8 cellular contexts compared by ENCODE assay signal in the genomic region with DNA sequence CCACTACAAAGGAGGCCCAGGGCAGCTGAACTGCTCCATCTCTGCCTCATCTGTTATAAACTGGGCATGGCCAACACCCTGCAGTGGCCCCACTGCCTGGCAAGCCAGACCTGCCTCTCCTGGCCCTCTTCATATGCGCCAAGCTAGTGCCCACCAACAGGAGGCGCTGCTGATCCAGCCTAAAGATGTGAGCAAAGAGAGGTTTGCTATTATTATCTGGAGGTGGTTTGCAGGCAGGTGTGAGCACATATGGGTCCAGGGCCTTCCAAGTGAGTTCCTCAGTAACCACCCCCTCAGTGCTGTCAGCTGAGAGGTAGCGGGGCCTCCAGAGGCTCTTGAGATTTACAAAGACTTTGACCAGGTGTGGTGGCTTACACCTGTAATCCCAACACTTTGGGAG.
DNase-seq lines count a peak whose midpoint lies in the region; ATAC-seq, FAIRE-seq and TF ChIP-seq lines count a peak whose summit lies in the region.
"Had no signal": no experiment of that assay in that cellular context is flagged by ENCODE, and none has a peak within 500 bp of the region (broad histone marks: within the 10 kb centered on the region; RNA-seq: fewer than 3 reads in every experiment).

No MANE protein-coding gene starts in this region.

- H3K4me1 ChIP-seq in small intestine (ENCODE audit: control insufficient read depth in 2 of 2, insufficient read depth in 1 of 2, low read depth in 1 of 2, low read length in 1 of 2), result peaks cover under 1 to 3% of the 10 kb centered on the region in 2 donors

- no peak overlapping the region for H3K27ac Mint-ChIP-seq in activated B cell treated with CpG ODN at 0.5 μM for 24 hours
- no peak overlapping the region for H3K27ac Mint-ChIP-seq in central memory CD8-positive, alpha-beta T cell (ENCODE audit: low read depth)

- no peaks in the 10 kb centered on the region for H3K9me3 Mint-ChIP-seq in activated B cell treated with CpG ODN at 0.5 μM for 24 hours
- no peaks in the 10 kb centered on the region for H3K9me3 Mint-ChIP-seq in central memory CD8-positive, alpha-beta T cell

- H3K27me3 Mint-ChIP-seq in activated B cell treated with CpG ODN at 0.5 μM for 24 hours, result peaks cover 22% of the 10 kb centered on the region
- peaks cover 23% of the 10 kb centered on the region for H3K27me3 Mint-ChIP-seq in central memory CD8-positive, alpha-beta T cell

- no peaks in the 10 kb centered on the region for H3K9me3 ChIP-seq in small intestine (ENCODE audit: control insufficient read depth, low read depth)
- H3K9me3 ChIP-seq: thoracic aorta had no signal

- POLR2A ChIA-PET in activated B cell treated with CpG ODN at 0.5 μM for 24 hours (lab: Charles Lee), result no interaction called here

- 87 to 98% (median 88%) methylated on average over 3 of the region's 3 CpGs for WGBS in small intestine, 3 donors

- H3K36me3 ChIP-seq in small intestine (ENCODE audit: control insufficient read depth in 2 of 2, insufficient read depth in 2 of 2, low read length in 2 of 2), result no peaks in the 10 kb centered on the region
- H3K36me3 ChIP-seq: thoracic aorta had no signal

- no peak for TF ChIP-seq CTCF in activated B cell treated with CpG ODN at 0.5 μM for 24 hours (IDR thresholded peaks at IDR 0.05)

- peak; percentile 37 for ATAC-seq in activated B cell treated with CpG ODN at 0.5 μM for 24 hours (ENCODE audit: low read depth)
- ATAC-seq in central memory CD8-positive, alpha-beta T cell (replicated peaks; ENCODE audit: extremely low read depth, poor library complexity, severe bottlenecking), result peak; percentile 42
- ATAC-seq in GM21717 (IDR thresholded peaks at IDR 0.05; ENCODE audit: unreplicated experiment), result no peak

- intact Hi-C loops in activated B cell treated with CpG ODN at 0.5 μM for 24 hours (cut with micrococcal nuclease), result loop anchor here (1.0 kb wide), 4 partner anchors 119 to 693 kb away; no protein-coding TSS in a partner anchor

- H3K4me3 ChIP-seq in small intestine (ENCODE audit: low read depth in 1 of 2, low read length in 2 of 2), result no peak overlapping the region
- H3K4me3 ChIP-seq: thoracic aorta had no signal

- no peaks in the 10 kb centered on the region for H3K27me3 ChIP-seq in small intestine (ENCODE audit: control insufficient read depth in 2 of 2, insufficient read depth in 2 of 2, low read length in 2 of 2)

- H3K4me3 Mint-ChIP-seq in activated B cell treated with CpG ODN at 0.5 μM for 24 hours, result no peak overlapping the region
- no peak overlapping the region for H3K4me3 Mint-ChIP-seq in central memory CD8-positive, alpha-beta T cell

- FAIRE-seq in small intestine (lab: Jason Lieb, UNC), result no peak

- H3K27ac ChIP-seq in small intestine (ENCODE audit: low read depth in 1 of 2, low read length in 1 of 2), result no peak overlapping the region
- H3K27ac ChIP-seq: thoracic aorta had no signal

- H3K4me1 Mint-ChIP-seq in activated B cell treated with CpG ODN at 0.5 μM for 24 hours, result peaks cover 31% of the 10 kb centered on the region
- H3K4me1 Mint-ChIP-seq in central memory CD8-positive, alpha-beta T cell, result peaks cover 11% of the 10 kb centered on the region

- CTCF ChIA-PET in activated B cell treated with CpG ODN at 0.5 μM for 24 hours (lab: Charles Lee), result interaction anchor here (0.9 to 3.0 kb wide), 5 partner anchors 10 to 392 kb away, joined by 3 to 25 read pairs (median 3); no protein-coding TSS in a partner anchor

- no peaks in the 10 kb centered on the region for H3K36me3 Mint-ChIP-seq in activated B cell treated with CpG ODN at 0.5 μM for 24 hours (ENCODE audit: low read depth)
- no peaks in the 10 kb centered on the region for H3K36me3 Mint-ChIP-seq in central memory CD8-positive, alpha-beta T cell (ENCODE audit: insufficient read depth)

- DNase-seq in HK-2 (ENCODE audit: unreplicated experiment) (peak; percentile 14), activated B cell treated with CpG ODN at 0.5 μM for 24 hours (no peak), small intestine (peak; percentile 33), pons (ENCODE audit: low spot score) (no peak), retina (no peak)
- DNase-seq in central memory CD8-positive, alpha-beta T cell (ENCODE audit: low spot score in 2 of 2), result peak; percentile 58

Comparison
In these comparisons a context has a peak if more than half of its experiments do, and no peak if none do; other contexts are left out.
1. DNase-seq: peak in HK-2 (single experiment), central memory CD8-positive, alpha-beta T cell (2 of 2) and small intestine (single experiment); none in activated B cell treated with CpG ODN at 0.5 μM for 24 hours (single experiment), pons (single experiment) and retina (single experiment).